27 cellular contexts compared by ENCODE assay signal in genomic region chr3:114389156-114389555, GRCh38.
DNase-seq lines count a peak whose midpoint lies in the region; ATAC-seq lines count a peak whose summit lies in the region.
"Had no signal": no experiment of that assay in that cellular context is flagged by ENCODE, and none has a peak within 500 bp of the region (broad histone marks: within the 10 kb centered on the region; RNA-seq: fewer than 3 reads in every experiment).

No MANE protein-coding gene starts in this region.

- H3K36me3 Mint-ChIP-seq in activated CD8-positive, alpha-beta memory T cell treated with anti-CD3 and anti-CD28 coated beads, Interleukin-2, amount 10 ng/mL, durations not matched to agents 7 days and 5 days, result no peaks in the 10 kb centered on the region
- H3K36me3 Mint-ChIP-seq in CD8-positive, alpha-beta memory T cell, result peaks cover 0 to 17% (median 2%) of the 10 kb centered on the region in 3 donors
- no peaks in the 10 kb centered on the region for H3K36me3 Mint-ChIP-seq in activated T-helper 2 cell treated with anti-CD3 and anti-CD28 coated beads, Interferon-gamma antibody, Interleukin-2, Interleukin-4, amounts not matched to agents 10 μg/mL and 5 μg/mL and 100 μg/mL, durations not matched to agents 14 hours and 24 hours and 36 hours (ENCODE audit: low read depth)
- no peaks in the 10 kb centered on the region for H3K36me3 Mint-ChIP-seq in natural killer cell treated with Interleukin-12 subunit alpha and Interleukin-12 subunit beta and Interleukin-15 and Interleukin-18, amount 100 ng/mL, for 72 hours

- H3K27ac ChIP-seq in CD8-positive, alpha-beta memory T cell (ENCODE audit: low read depth, low read length), result no peak overlapping the region
- H3K27ac ChIP-seq: A549, adrenal gland, brain microvascular endothelial cell, Peyer's patch, SJSA1, upper lobe of left lung had no signal

- H3K4me1 ChIP-seq in CD8-positive, alpha-beta memory T cell (ENCODE audit: insufficient read depth, low read length), result peaks cover 7% of the 10 kb centered on the region
- H3K4me1 ChIP-seq: Peyer's patch had no signal

- no peaks in the 10 kb centered on the region for H3K9me3 Mint-ChIP-seq in activated CD8-positive, alpha-beta memory T cell treated with anti-CD3 and anti-CD28 coated beads, Interleukin-2, amount 10 ng/mL, durations not matched to agents 7 days and 5 days (ENCODE audit: low read depth)
- H3K9me3 Mint-ChIP-seq in CD8-positive, alpha-beta memory T cell, result no peaks in the 10 kb centered on the region
- no peaks in the 10 kb centered on the region for H3K9me3 Mint-ChIP-seq in activated T-helper 2 cell treated with anti-CD3 and anti-CD28 coated beads, Interferon-gamma antibody, Interleukin-2, Interleukin-4, amounts not matched to agents 10 μg/mL and 5 μg/mL and 100 μg/mL, durations not matched to agents 14 hours and 24 hours and 36 hours
- H3K9me3 Mint-ChIP-seq in natural killer cell treated with Interleukin-12 subunit alpha and Interleukin-12 subunit beta and Interleukin-15 and Interleukin-18, amount 100 ng/mL, for 72 hours, result peaks cover 11% of the 10 kb centered on the region
- H3K9me3 Mint-ChIP-seq: activated B cell treated with CpG ODN at 0.5 μM for 24 hours had no signal

- no peaks in the 10 kb centered on the region for H3K9me3 ChIP-seq in CD8-positive, alpha-beta memory T cell (ENCODE audit: low read length)
- H3K9me3 ChIP-seq: A549, adrenal gland, Peyer's patch, SJSA1, upper lobe of left lung had no signal

- CTCF ChIA-PET in activated CD8-positive, alpha-beta memory T cell treated with anti-CD3 and anti-CD28 coated beads, Interleukin-2, amount 10 ng/mL, durations not matched to agents 7 days and 5 days (lab: Charles Lee), result interaction anchor here (1.2 to 1.8 kb wide), 2 partner anchors 10 to 29 kb away, joined by 8 to 9 read pairs; no protein-coding TSS in a partner anchor
- CTCF ChIA-PET in CD8-positive, alpha-beta memory T cell (lab: Charles Lee), result interaction anchor here (2.1 kb wide), 1 partner anchor 29 kb away, joined by 7 read pairs; no protein-coding TSS in a partner anchor

- H3K27me3 Mint-ChIP-seq in activated CD8-positive, alpha-beta memory T cell treated with anti-CD3 and anti-CD28 coated beads, Interleukin-2, amount 10 ng/mL, durations not matched to agents 7 days and 5 days, result no peaks in the 10 kb centered on the region
- no peaks in the 10 kb centered on the region for H3K27me3 Mint-ChIP-seq in CD8-positive, alpha-beta memory T cell
- H3K27me3 Mint-ChIP-seq in activated T-helper 2 cell treated with anti-CD3 and anti-CD28 coated beads, Interferon-gamma antibody, Interleukin-2, Interleukin-4, amounts not matched to agents 10 μg/mL and 5 μg/mL and 100 μg/mL, durations not matched to agents 14 hours and 24 hours and 36 hours (ENCODE audit: low read depth), result no peaks in the 10 kb centered on the region
- H3K27me3 Mint-ChIP-seq in natural killer cell treated with Interleukin-12 subunit alpha and Interleukin-12 subunit beta and Interleukin-15 and Interleukin-18, amount 100 ng/mL, for 72 hours, result no peaks in the 10 kb centered on the region
- H3K27me3 Mint-ChIP-seq: activated B cell treated with CpG ODN at 0.5 μM for 24 hours, B cell had no signal

- ATAC-seq in activated CD8-positive, alpha-beta memory T cell treated with anti-CD3 and anti-CD28 coated beads, Interleukin-2, amount 10 ng/mL, durations not matched to agents 7 days and 5 days, result peak; percentile 58
- ATAC-seq in natural killer cell treated with Interleukin-12 subunit alpha and Interleukin-12 subunit beta and Interleukin-15 and Interleukin-18, amount 100 ng/mL, for 72 hours, result peak; percentile 65 to 83
- no peak for ATAC-seq in HG02884 (IDR thresholded peaks at IDR 0.05; ENCODE audit: unreplicated experiment)
- ATAC-seq in GM18511 (IDR thresholded peaks at IDR 0.05; ENCODE audit: unreplicated experiment), result no peak
- ATAC-seq: A549, esophagus mucosa, K562 had no signal

- H3K4me3 ChIP-seq in CD8-positive, alpha-beta memory T cell (ENCODE audit: low read length), result no peak overlapping the region
- H3K4me3 ChIP-seq: A549, adrenal gland, K562, Peyer's patch, SJSA1, smooth muscle cell, upper lobe of left lung had no signal

- peak overlapping the region; percentile 30 for H3K27ac Mint-ChIP-seq in activated CD8-positive, alpha-beta memory T cell treated with anti-CD3 and anti-CD28 coated beads, Interleukin-2, amount 10 ng/mL, durations not matched to agents 7 days and 5 days
- H3K27ac Mint-ChIP-seq in CD8-positive, alpha-beta memory T cell, result peak overlapping the region in 7 of 8 donors; percentile 29 to 92 (median 68)
- H3K27ac Mint-ChIP-seq in activated T-helper 2 cell treated with anti-CD3 and anti-CD28 coated beads, Interferon-gamma antibody, Interleukin-2, Interleukin-4, amounts not matched to agents 10 μg/mL and 5 μg/mL and 100 μg/mL, durations not matched to agents 14 hours and 24 hours and 36 hours, result no peak overlapping the region
- H3K27ac Mint-ChIP-seq in natural killer cell treated with Interleukin-12 subunit alpha and Interleukin-12 subunit beta and Interleukin-15 and Interleukin-18, amount 100 ng/mL, for 72 hours, result peak overlapping the region; percentile 18 to 49
- H3K27ac Mint-ChIP-seq: activated B cell treated with CpG ODN at 0.5 μM for 24 hours, B cell had no signal

- intact Hi-C loops in activated T-helper 2 cell treated with anti-CD3 and anti-CD28 coated beads, Interferon-gamma antibody, Interleukin-2, Interleukin-4, amounts not matched to agents 10 μg/mL and 5 μg/mL and 100 μg/mL, durations not matched to agents 14 hours and 24 hours and 36 hours (cut with micrococcal nuclease), result no loop called here

- POLR2A ChIA-PET in CD8-positive, alpha-beta memory T cell (lab: Charles Lee), result interaction anchor here (0.7 to 1.0 kb wide), 2 partner anchors 15 to 148 kb away, joined by 3 read pairs; no protein-coding TSS in a partner anchor

- H3K4me3 Mint-ChIP-seq in activated CD8-positive, alpha-beta memory T cell treated with anti-CD3 and anti-CD28 coated beads, Interleukin-2, amount 10 ng/mL, durations not matched to agents 7 days and 5 days, result no peak overlapping the region
- peak overlapping the region in 6 of 7 donors; percentile 4 to 78 (median 41) for H3K4me3 Mint-ChIP-seq in CD8-positive, alpha-beta memory T cell
- no peak overlapping the region for H3K4me3 Mint-ChIP-seq in activated T-helper 2 cell treated with anti-CD3 and anti-CD28 coated beads, Interferon-gamma antibody, Interleukin-2, Interleukin-4, amounts not matched to agents 10 μg/mL and 5 μg/mL and 100 μg/mL, durations not matched to agents 14 hours and 24 hours and 36 hours (ENCODE audit: low read depth)
- peak overlapping the region; percentile 45 for H3K4me3 Mint-ChIP-seq in natural killer cell treated with Interleukin-12 subunit alpha and Interleukin-12 subunit beta and Interleukin-15 and Interleukin-18, amount 100 ng/mL, for 72 hours
- H3K4me3 Mint-ChIP-seq: activated B cell treated with CpG ODN at 0.5 μM for 24 hours, B cell had no signal

- no peaks in the 10 kb centered on the region for H3K27me3 ChIP-seq in CD8-positive, alpha-beta memory T cell (ENCODE audit: insufficient read depth, low read length, poor library complexity, severe bottlenecking)
- H3K27me3 ChIP-seq: adrenal gland, brain microvascular endothelial cell, Peyer's patch, SJSA1, upper lobe of left lung had no signal

- H3K36me3 ChIP-seq in CD8-positive, alpha-beta memory T cell (ENCODE audit: insufficient read depth, low read length), result no peaks in the 10 kb centered on the region
- H3K36me3 ChIP-seq: brain microvascular endothelial cell had no signal

- peaks cover 27% of the 10 kb centered on the region for H3K4me1 Mint-ChIP-seq in activated CD8-positive, alpha-beta memory T cell treated with anti-CD3 and anti-CD28 coated beads, Interleukin-2, amount 10 ng/mL, durations not matched to agents 7 days and 5 days
- peaks cover 37 to 53% (median 53%) of the 10 kb centered on the region in 3 donors for H3K4me1 Mint-ChIP-seq in CD8-positive, alpha-beta memory T cell
- H3K4me1 Mint-ChIP-seq in activated T-helper 2 cell treated with anti-CD3 and anti-CD28 coated beads, Interferon-gamma antibody, Interleukin-2, Interleukin-4, amounts not matched to agents 10 μg/mL and 5 μg/mL and 100 μg/mL, durations not matched to agents 14 hours and 24 hours and 36 hours (ENCODE audit: low read depth), result peaks cover 13% of the 10 kb centered on the region
- peaks cover 29 to 33% of the 10 kb centered on the region in 2 donors for H3K4me1 Mint-ChIP-seq in natural killer cell treated with Interleukin-12 subunit alpha and Interleukin-12 subunit beta and Interleukin-15 and Interleukin-18, amount 100 ng/mL, for 72 hours (ENCODE audit: low read depth in 2 of 2)

- DNase-seq in activated CD8-positive, alpha-beta memory T cell treated with anti-CD3 and anti-CD28 coated beads, Interleukin-2, amount 10 ng/mL, durations not matched to agents 7 days and 5 days, result peak; percentile 64
- DNase-seq in activated CD8-positive, alpha-beta memory T cell treated with anti-CD3 and anti-CD28 coated beads for 24 hours, result no peak
- peak; percentile 2 to 54 (median 9) for DNase-seq in CD8-positive, alpha-beta memory T cell
- peak; percentile 14 for DNase-seq in activated T-helper 2 cell treated with anti-CD3 and anti-CD28 coated beads, Interferon-gamma antibody, Interleukin-2, Interleukin-4, amounts not matched to agents 10 μg/mL and 5 μg/mL and 100 μg/mL, durations not matched to agents 14 hours and 24 hours and 36 hours (ENCODE audit: low spot score)
- no peak for DNase-seq in natural killer cell treated with Interleukin-12 subunit alpha and Interleukin-12 subunit beta and Interleukin-15 and Interleukin-18, amount 100 ng/mL, for 72 hours (ENCODE audit: low spot score)
- no peak for DNase-seq in SK-N-DZ (ENCODE audit: low spot score)
- DNase-seq: activated B cell treated with CpG ODN at 0.5 μM for 24 hours; adrenal gland; brain microvascular endothelial cell; Calu3; effector memory CD4-positive, alpha-beta T cell; islet precursor cell; MM.1S; NCI-H1436; NCI-H510A treated with DMSO at 0.1 percent for 48 hours; nucleus accumbens; stimulated activated CD4-positive, alpha-beta T cell treated with anti-CD3 and anti-CD28 coated beads, Interleukin-4, amount 100 ng/mL, for 24 hours; upper lobe of left lung had no signal

Comparison
In these comparisons a context has a peak if more than half of its experiments do, and no peak if none do; other contexts are left out.
1. DNase-seq: peak in activated CD8-positive, alpha-beta memory T cell treated with anti-CD3 and anti-CD28 coated beads, Interleukin-2, amount 10 ng/mL, durations not matched to agents 7 days and 5 days (single experiment), CD8-positive, alpha-beta memory T cell (5 of 5) and activated T-helper 2 cell treated with anti-CD3 and anti-CD28 coated beads, Interferon-gamma antibody, Interleukin-2, Interleukin-4, amounts not matched to agents 10 μg/mL and 5 μg/mL and 100 μg/mL, durations not matched to agents 14 hours and 24 hours and 36 hours (single experiment); none in activated CD8-positive, alpha-beta memory T cell treated with anti-CD3 and anti-CD28 coated beads for 24 hours (single experiment), natural killer cell treated with Interleukin-12 subunit alpha and Interleukin-12 subunit beta and Interleukin-15 and Interleukin-18, amount 100 ng/mL, for 72 hours (single experiment) and SK-N-DZ (single experiment).
2. ATAC-seq: peak in activated CD8-positive, alpha-beta memory T cell treated with anti-CD3 and anti-CD28 coated beads, Interleukin-2, amount 10 ng/mL, durations not matched to agents 7 days and 5 days (single experiment) and natural killer cell treated with Interleukin-12 subunit alpha and Interleukin-12 subunit beta and Interleukin-15 and Interleukin-18, amount 100 ng/mL, for 72 hours (2 of 2); none in HG02884 (single experiment) and GM18511 (single experiment).
3. H3K4me3 Mint-ChIP-seq: peak in CD8-positive, alpha-beta memory T cell (6 of 7) and natural killer cell treated with Interleukin-12 subunit alpha and Interleukin-12 subunit beta and Interleukin-15 and Interleukin-18, amount 100 ng/mL, for 72 hours (single experiment); none in activated CD8-positive, alpha-beta memory T cell treated with anti-CD3 and anti-CD28 coated beads, Interleukin-2, amount 10 ng/mL, durations not matched to agents 7 days and 5 days (single experiment) and activated T-helper 2 cell treated with anti-CD3 and anti-CD28 coated beads, Interferon-gamma antibody, Interleukin-2, Interleukin-4, amounts not matched to agents 10 μg/mL and 5 μg/mL and 100 μg/mL, durations not matched to agents 14 hours and 24 hours and 36 hours (single experiment).